In genomic region chr20:833450-834150, GRCh38 we compare ENCODE assay signal across 8 cellular contexts.
A peak's percentile ranks its signal among the peaks of the same experiment; 100 is the strongest.
DNase-seq lines count a peak whose midpoint lies in the region; ATAC-seq and TF ChIP-seq lines count a peak whose summit lies in the region.

FAM110A (plus strand) TSS chr20:833715; CDS start chr20:844805, 11,090 bp downstream.

- H3K27me3 Mint-ChIP-seq in central memory CD8-positive, alpha-beta T cell, result no peaks in the 10 kb centered on the region

- peak within 1 kb of the TSS; percentile 90 for H3K4me3 Mint-ChIP-seq in central memory CD8-positive, alpha-beta T cell

- peaks cover 14% of the 10 kb centered on the region for H3K36me3 Mint-ChIP-seq in central memory CD8-positive, alpha-beta T cell (ENCODE audit: insufficient read depth)

- peak within 1 kb of the TSS; percentile 91 for H3K27ac Mint-ChIP-seq in central memory CD8-positive, alpha-beta T cell (ENCODE audit: low read depth)

- H3K4me1 Mint-ChIP-seq in central memory CD8-positive, alpha-beta T cell, result peaks cover 48% of the 10 kb centered on the region

- peak; percentile 97 for DNase-seq in Ammon's horn (ENCODE audit: low spot score)
- DNase-seq in NCI-H446 treated with DMSO at 0.1 percent for 48 hours (lab: John Stamatoyannopoulos, UW), result peak; percentile 75
- DNase-seq in central memory CD8-positive, alpha-beta T cell (ENCODE audit: low spot score in 2 of 2), result peak; percentile 92 to 95
- peak; percentile 97 for DNase-seq in islet precursor cell
- peak; percentile 91 for DNase-seq in stimulated activated CD4-positive, alpha-beta T cell treated with anti-CD3 and anti-CD28 coated beads, Interleukin-12 subunit alpha, Interleukin-12 subunit beta, amount 100 ng/mL, for 4 hours

- peak; percentile 63 for TF ChIP-seq POLR2A in GM19099 (IDR thresholded peaks at IDR 0.05; ENCODE audit: extremely low read depth, insufficient read length, low read depth)

- ATAC-seq in HG03378 (IDR thresholded peaks at IDR 0.05; ENCODE audit: unreplicated experiment), result peak; percentile 90
- peak; percentile 90 to 91 for ATAC-seq in activated CD4-positive, CD25-positive, alpha-beta regulatory T cell treated with anti-CD3 and anti-CD28 coated beads, Interleukin-2, amount 50 U/mL, for 24 hours
- ATAC-seq in central memory CD8-positive, alpha-beta T cell (replicated peaks; ENCODE audit: extremely low read depth, poor library complexity, severe bottlenecking), result peak; percentile 96

- no peaks in the 10 kb centered on the region for H3K9me3 Mint-ChIP-seq in central memory CD8-positive, alpha-beta T cell

Comparison
In these comparisons a context has a peak if more than half of its experiments do, and no peak if none do; other contexts are left out.
1. Peak in every context shown above with its lines: DNase-seq and ATAC-seq.